Comparison of ENCODE assay signal across 1 cellular context in genomic region chr14:63663428-63664142, GRCh38.
TF ChIP-seq lines count a peak whose summit lies in the region.

No MANE protein-coding gene starts in this region.

TF ChIP-seq in H1, 55 proteins besides CTCF, POLR2A, EP300 and RAD21:
- TF ChIP-seq TCF12 (IDR thresholded peaks at IDR 0.05; ENCODE audit: low read depth, low read length) (no peak), CHD7 (IDR thresholded peaks at IDR 0.05; ENCODE audit: insufficient replicate concordance, low read length) (no peak), TEAD4 (IDR thresholded peaks at IDR 0.05; ENCODE audit: low read depth, low read length) (no peak), RNF2 (IDR thresholded peaks at IDR 0.05; ENCODE audit: borderline replicate concordance, low read depth, low read length, missing control alignments, poor library complexity, severe bottlenecking) (no peak), CEBPB (IDR thresholded peaks at IDR 0.05; ENCODE audit: low read depth, low read length) (no peak), TAF1 (IDR thresholded peaks at IDR 0.05; ENCODE audit: low read depth, low read length) (no peak), CREB1 (IDR thresholded peaks at IDR 0.05) (no peak), JUN (IDR thresholded peaks at IDR 0.05; ENCODE audit: low read depth, low read length) (no peak), RBBP5 (IDR thresholded peaks at IDR 0.05; ENCODE audit: borderline replicate concordance, low read depth, low read length) (no peak), SUZ12 (IDR thresholded peaks at IDR 0.05; ENCODE audit: low read length) (no peak), JUND (IDR thresholded peaks at IDR 0.05; ENCODE audit: low read length) (no peak), HDAC2 (IDR thresholded peaks at IDR 0.05; ENCODE audit: borderline replicate concordance in 1 of 2, low read depth in 2 of 2, low read length in 2 of 2) (no peak), HDAC6 (IDR thresholded peaks at IDR 0.05; ENCODE audit: low read depth, low read length) (no peak), MAFK (IDR thresholded peaks at IDR 0.05; ENCODE audit: low read depth, low read length) (no peak), RXRA (IDR thresholded peaks at IDR 0.05; ENCODE audit: insufficient read depth, low read depth, low read length) (no peak)
